23 cellular contexts compared by ENCODE assay signal in the genomic region with DNA sequence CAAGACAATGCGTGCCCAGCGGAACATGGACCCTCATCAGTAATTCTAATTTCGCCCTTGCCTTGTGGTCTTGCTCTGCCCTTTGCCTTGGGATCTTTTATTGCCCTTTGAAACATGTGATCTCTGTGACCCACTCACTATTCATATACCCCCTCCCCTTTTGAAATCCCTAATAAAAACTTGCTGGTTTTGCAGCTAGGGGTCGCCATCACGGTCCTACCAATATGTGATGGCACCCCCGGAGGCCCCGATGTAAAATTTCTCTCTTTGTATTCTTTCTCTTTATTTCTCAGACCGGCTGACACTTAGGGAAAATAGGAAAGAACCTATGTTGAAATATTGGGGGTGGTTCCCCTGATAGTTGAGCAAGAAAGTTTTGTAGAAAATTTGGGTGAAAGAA.
DNase-seq lines count a peak whose midpoint lies in the region; ATAC-seq, FAIRE-seq and TF ChIP-seq lines count a peak whose summit lies in the region.
"Had no signal": no experiment of that assay in that cellular context is flagged by ENCODE, and none has a peak within 500 bp of the region (broad histone marks: within the 10 kb centered on the region; RNA-seq: fewer than 3 reads in every experiment).

No MANE protein-coding gene starts in this region.

- CTCF ChIA-PET in OCI-LY7 (lab: Charles Lee; ENCODE audit: unreplicated experiment) = no interaction called here

- no peak overlapping the region for H2BK5ac ChIP-seq in H9 (ENCODE audit: insufficient read length, low read length)

- 0 out of 2 replicates have a peak, but pooled peaks have one; percentile 11 for TF ChIP-seq CTCF in C4-2B (conservative IDR thresholded peaks at IDR 0.05)
- TF ChIP-seq CTCF in H9 (conservative IDR thresholded peaks at IDR 0.05) = peak; percentile 39; the same call in 2 of the 3 replicates
- TF ChIP-seq CTCF in OCI-LY7 (conservative IDR thresholded peaks at IDR 0.05; ENCODE audit: low read length) = peak; percentile 46
- no peak for TF ChIP-seq CTCF in kidney (IDR thresholded peaks at IDR 0.05; ENCODE audit: borderline replicate concordance, extremely low read depth, insufficient read depth)

- H3K4me2 ChIP-seq in H9 (ENCODE audit: insufficient read depth, insufficient read length, low read length) = no peak overlapping the region
- no peak overlapping the region for H3K4me2 ChIP-seq in OCI-LY7 (ENCODE audit: low read length)
- H3K4me2 ChIP-seq: A549 had no signal

- no peak overlapping the region for H2AK5ac ChIP-seq in H9 (ENCODE audit: insufficient read length, low read length)

- no peak overlapping the region for H3K4me3 ChIP-seq in OCI-LY7 (ENCODE audit: low read depth, low read length, poor library complexity, severe bottlenecking)
- H3K4me3 ChIP-seq in kidney (ENCODE audit: low read length in 2 of 2) = no peak overlapping the region
- H3K4me3 ChIP-seq: A549, GM12878, GM23248, SJSA1 had no signal

- H3K14ac ChIP-seq in H9 (ENCODE audit: insufficient read depth, low read length) = no peak overlapping the region

- WGBS in H9 (ENCODE audit: extremely low coverage, insufficient read length, low lambda C conversion rate) = no CpG with 5 or more reads among the region's 8 CpGs

- H3K18ac ChIP-seq in H9 (ENCODE audit: insufficient read length, low read depth, low read length) = no peak overlapping the region

- no peaks in the 10 kb centered on the region for H3K79me1 ChIP-seq in H9 (ENCODE audit: insufficient read depth, low read depth, low read length, poor library complexity, severe bottlenecking)

- H3K4ac ChIP-seq in H9 (ENCODE audit: low read depth, low read length) = no peak overlapping the region

- H3K4me1 Mint-ChIP-seq in H9 = peaks cover 8 to 17% of the 10 kb centered on the region in 2 experiments
- peaks cover 34% of the 10 kb centered on the region for H3K4me1 Mint-ChIP-seq in memory B cell

- H3K27me3 ChIP-seq in H9 (ENCODE audit: insufficient read depth, low read length) = no peaks in the 10 kb centered on the region
- H3K27me3 ChIP-seq: SJSA1 had no signal

- H2BK120ac ChIP-seq in H9 (ENCODE audit: low read depth, low read length, poor library complexity, severe bottlenecking) = no peak overlapping the region

- H2AFZ ChIP-seq in H9 (ENCODE audit: low read length) (no peak overlapping the region), OCI-LY7 (ENCODE audit: low read length) (no peak overlapping the region)
- H2AFZ ChIP-seq: GM23248 had no signal

- H3T11ph ChIP-seq in H9 (ENCODE audit: low read length) = no peak overlapping the region

- H3K27ac ChIP-seq in C4-2B (no peak overlapping the region), H9 (ENCODE audit: insufficient read length, low read depth, low read length) (no peak overlapping the region), OCI-LY7 (ENCODE audit: low read depth, low read length, poor library complexity, severe bottlenecking) (no peak overlapping the region), kidney (ENCODE audit: low read depth in 2 of 2, low read length in 2 of 2) (no peak overlapping the region)
- H3K27ac ChIP-seq: A549, GM23248, SJSA1 had no signal

- H3K9me3 ChIP-seq in H9 (ENCODE audit: control insufficient read depth, low read depth, low read length) (no peaks in the 10 kb centered on the region), OCI-LY7 (ENCODE audit: low read length) (peaks cover 5% of the 10 kb centered on the region; the same call in 1 of the 2 replicates), kidney (ENCODE audit: control insufficient read depth in 1 of 2, low read length in 2 of 2) (peaks cover 0 to 8% of the 10 kb centered on the region in 2 donors)
- H3K9me3 ChIP-seq: A549 had no signal

- no peak overlapping the region for H4K5ac ChIP-seq in H9 (ENCODE audit: insufficient read length, low read depth, low read length)

- no peak overlapping the region for H2BK12ac ChIP-seq in H9 (ENCODE audit: insufficient read length, low read depth, low read length)

- POLR2A ChIA-PET in OCI-LY7 (lab: Charles Lee) = interaction anchor here (0.8 kb wide), 1 partner anchor 37 kb away, joined by 3 read pairs; no protein-coding TSS in a partner anchor

- H3K27ac Mint-ChIP-seq in H9 = no peak overlapping the region
- peak overlapping the region; percentile 70 for H3K27ac Mint-ChIP-seq in memory B cell
- H3K27ac Mint-ChIP-seq: CD4-positive, alpha-beta T cell had no signal

- ATAC-seq in memory B cell (ENCODE audit: low read depth) (no peak), left colon (no peak)
- ATAC-seq: A549, GM12878, Right ventricle myocardium inferior had no signal

- H3K36me3 Mint-ChIP-seq in H9 (ENCODE audit: insufficient read depth in 1 of 3, low read depth in 3 of 3) = peaks cover 16 to 19% (median 19%) of the 10 kb centered on the region in 3 experiments
- H3K36me3 Mint-ChIP-seq in memory B cell = peaks cover 39% of the 10 kb centered on the region

- H3K79me2 ChIP-seq in H9 (ENCODE audit: insufficient read depth, low read length) (no peaks in the 10 kb centered on the region), OCI-LY7 (ENCODE audit: insufficient read depth, low read depth, low read length) (peaks cover 13% of the 10 kb centered on the region; the same call in 1 of the 2 replicates)

- H3K27me3 Mint-ChIP-seq in H9 (ENCODE audit: low read depth) = no peaks in the 10 kb centered on the region
- H3K27me3 Mint-ChIP-seq in memory B cell = no peaks in the 10 kb centered on the region
- H3K27me3 Mint-ChIP-seq: CD4-positive, alpha-beta T cell had no signal

- H4K91ac ChIP-seq in H9 (ENCODE audit: insufficient read length, low read depth, low read length) = no peak overlapping the region

- no peak for DNase-seq in H9
- DNase-seq in OCI-LY7 (ENCODE audit: low spot score) = no peak
- DNase-seq in memory B cell (ENCODE audit: low spot score in 2 of 2) = no peak
- DNase-seq in HK-2 (ENCODE audit: unreplicated experiment) = no peak
- no peak for DNase-seq in kidney
- no peak for DNase-seq in left colon
- DNase-seq: CD4-positive, alpha-beta T cell; COR-L47; EL; GM23248; IMR-90; Karpas-422; MV-4-11; NCI-H1694; NCI-H2081; NCI-H524 treated with DMSO at 0.1 percent for 48 hours; NCI-H82; SW 1271 had no signal

- H3K56ac ChIP-seq in H9 (ENCODE audit: insufficient read length, low read depth, low read length) = no peak overlapping the region

- H3K9ac ChIP-seq in H9 (ENCODE audit: extremely low read depth, insufficient read length, low read length) (no peak overlapping the region), kidney (ENCODE audit: low read length in 2 of 2) (no peak overlapping the region)
- H3K9ac ChIP-seq: GM23248 had no signal

- H3K9me3 Mint-ChIP-seq in H9 (peaks cover 15 to 18% of the 10 kb centered on the region in 2 experiments; a peak in 4 of 5 replicates), memory B cell (peaks cover 9% of the 10 kb centered on the region)

- no peak overlapping the region for H4K8ac ChIP-seq in H9 (replicated peaks; ENCODE audit: insufficient read length, low read depth, low read length)

- H2BK15ac ChIP-seq in H9 (ENCODE audit: low read depth, low read length) = no peak overlapping the region

- no TSS peak for BruUV-seq in OCI-LY7 (replicated peaks; lab: Mats Ljungman, UMichigan)

- no peaks in the 10 kb centered on the region for H3K23me2 ChIP-seq in H9 (ENCODE audit: insufficient read length, low read depth, low read length, poor library complexity, severe bottlenecking)

- H3K36me3 ChIP-seq in OCI-LY7 (ENCODE audit: insufficient read depth, low read length) (peaks cover 58% of the 10 kb centered on the region), kidney (ENCODE audit: control insufficient read depth in 1 of 2, insufficient read depth in 2 of 2, low read length in 2 of 2) (peaks cover 0 to 2% of the 10 kb centered on the region in 2 donors)

- no peaks in the 10 kb centered on the region for H3K9me2 ChIP-seq in OCI-LY7 (ENCODE audit: insufficient read depth, low read length)

- no peak for FAIRE-seq in kidney (lab: Jason Lieb, UNC)
- FAIRE-seq: A549, GM12878 had no signal

- H3K23ac ChIP-seq in H9 (ENCODE audit: insufficient read length, low read depth, low read length) = no peak overlapping the region

- no peaks in the 10 kb centered on the region for H4K20me1 ChIP-seq in H9 (ENCODE audit: control insufficient read depth, insufficient read depth, insufficient read length)
- H4K20me1 ChIP-seq in OCI-LY7 (ENCODE audit: insufficient read depth, low read length) = no peaks in the 10 kb centered on the region

- no peak overlapping the region for H2BK20ac ChIP-seq in H9 (ENCODE audit: low read depth, low read length, poor library complexity, severe bottlenecking)

- no peaks in the 10 kb centered on the region for H3K4me1 ChIP-seq in H9 (ENCODE audit: insufficient read depth, low read length)
- peaks cover 11% of the 10 kb centered on the region for H3K4me1 ChIP-seq in OCI-LY7 (ENCODE audit: insufficient read depth, low read length, poor library complexity, severe bottlenecking)
- no peaks in the 10 kb centered on the region for H3K4me1 ChIP-seq in kidney (ENCODE audit: control insufficient read depth in 1 of 2, insufficient read depth in 1 of 2, low read depth in 1 of 2, low read length in 2 of 2)
- H3K4me1 ChIP-seq: A549, SJSA1 had no signal

- H3K4me3 Mint-ChIP-seq in H9 (no peak overlapping the region), memory B cell (no peak overlapping the region)
- H3K4me3 Mint-ChIP-seq: CD4-positive, alpha-beta T cell had no signal

- intact Hi-C loops in OCI-LY7 (cut with micrococcal nuclease; ENCODE audit: unreplicated experiment) (loop anchor here (10.0 kb wide), 1 partner anchor 134 kb away; no protein-coding TSS in a partner anchor), kidney (cut with DNase I) (no loop called here), left colon (cut with DNase I, micrococcal nuclease) (no loop called here)
